In the genomic region with DNA sequence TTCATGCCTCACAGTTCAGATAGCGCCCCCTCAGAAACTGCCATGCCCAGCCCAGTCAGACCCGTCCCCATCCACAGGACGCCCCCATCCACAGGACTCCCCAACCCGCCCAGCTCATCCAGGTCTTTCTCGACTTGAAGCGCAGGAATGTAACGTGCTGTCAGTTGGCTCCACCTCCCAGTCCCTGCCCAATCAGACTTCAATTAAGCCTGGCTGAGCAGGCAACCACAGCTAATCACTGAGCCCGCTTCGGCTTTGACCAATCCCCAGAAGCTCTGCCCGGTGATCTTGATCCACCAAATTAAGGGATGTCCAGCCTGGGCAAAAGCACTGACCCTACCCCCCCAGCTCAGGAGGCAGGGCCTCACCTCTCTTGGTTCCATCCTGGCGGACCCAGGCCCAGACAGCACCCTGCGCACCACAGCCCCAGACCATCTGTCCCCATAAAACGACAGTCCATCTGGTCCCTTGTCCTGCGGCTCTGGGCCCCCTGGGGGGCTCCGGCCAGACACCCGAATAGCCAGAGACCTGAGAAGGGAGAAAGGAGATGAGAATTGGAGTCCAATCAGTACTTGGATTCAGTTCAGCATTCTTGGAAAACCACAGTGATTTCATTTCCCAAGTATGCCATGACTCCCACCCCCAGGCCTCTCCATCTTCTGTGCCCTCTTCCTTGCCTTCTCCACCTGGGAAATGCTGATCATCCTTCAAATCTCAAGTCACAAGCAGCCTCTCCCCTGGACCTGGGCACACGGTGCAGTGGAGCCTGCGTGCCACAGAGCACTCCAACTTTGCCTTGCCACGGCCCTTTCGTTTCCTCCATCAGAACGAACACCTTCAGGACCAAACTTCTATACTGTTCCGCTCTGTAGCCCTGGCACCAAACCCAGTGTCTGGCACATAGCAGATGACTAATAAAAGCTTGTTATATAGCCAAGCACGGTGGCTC, we compare ENCODE assay signal across 1 cellular context.
A peak's percentile ranks its signal among the peaks of the same experiment; 100 is the strongest.
TF ChIP-seq lines count a peak whose summit lies in the region.

No MANE protein-coding gene starts in this region.

TF ChIP-seq in H1, 55 proteins besides CTCF, POLR2A, EP300 and RAD21:
- TF ChIP-seq, protein P1, sequence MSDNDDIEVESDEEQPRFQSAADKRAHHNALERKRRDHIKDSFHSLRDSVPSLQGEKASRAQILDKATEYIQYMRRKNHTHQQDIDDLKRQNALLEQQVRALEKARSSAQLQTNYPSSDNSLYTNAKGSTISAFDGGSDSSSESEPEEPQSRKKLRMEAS (IDR thresholded peaks at IDR 0.05) = peak; percentile 75
- no peak for TF ChIP-seq SP4 (IDR thresholded peaks at IDR 0.05; ENCODE audit: low read length)
- TF ChIP-seq, protein P2, sequence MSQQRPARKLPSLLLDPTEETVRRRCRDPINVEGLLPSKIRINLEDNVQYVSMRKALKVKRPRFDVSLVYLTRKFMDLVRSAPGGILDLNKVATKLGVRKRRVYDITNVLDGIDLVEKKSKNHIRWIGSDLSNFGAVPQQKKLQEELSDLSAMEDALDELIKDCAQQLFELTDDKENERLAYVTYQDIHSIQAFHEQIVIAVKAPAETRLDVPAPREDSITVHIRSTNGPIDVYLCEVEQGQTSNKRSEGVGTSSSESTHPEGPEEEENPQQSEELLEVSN (IDR thresholded peaks at IDR 0.05) = peak; percentile 86
